23 cellular contexts compared by ENCODE assay signal in the genomic region with DNA sequence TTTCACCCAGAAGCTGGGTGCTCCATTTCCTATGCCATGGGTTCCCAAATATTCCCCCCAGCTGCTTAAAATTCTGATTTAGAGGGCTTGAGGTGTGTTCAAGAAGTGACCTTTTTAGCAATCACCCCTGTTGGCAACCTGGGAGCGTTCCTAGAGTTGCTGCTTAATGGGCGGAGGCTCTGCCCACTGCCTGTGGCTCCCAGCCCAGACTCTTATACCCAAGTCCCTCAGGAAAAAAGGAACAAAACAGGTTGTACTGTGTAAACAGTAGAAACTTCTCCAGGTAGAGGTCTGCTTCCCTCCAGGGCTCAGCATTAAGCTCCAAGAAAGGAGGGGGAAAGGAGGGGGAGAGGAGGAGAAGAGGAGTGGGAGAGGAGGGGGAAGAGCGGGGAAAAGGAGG. TPM values are rescaled to one million over a fixed set of nuclear protein-coding genes. Genes with fewer than 3 reads are reported as not detected.
DNase-seq lines count a peak whose midpoint lies in the region; ATAC-seq and TF ChIP-seq lines count a peak whose summit lies in the region.
"Had no signal": no experiment of that assay in that cellular context is flagged by ENCODE, and none has a peak within 500 bp of the region (broad histone marks: within the 10 kb centered on the region; RNA-seq: fewer than 3 reads in every experiment).

No MANE protein-coding gene starts in this region.

- no peak for TF ChIP-seq EP300 in stomach (IDR thresholded peaks at IDR 0.05)

- no peaks in the 10 kb centered on the region for H3K27me3 ChIP-seq in PC-9 (ENCODE audit: insufficient read depth, low read depth)
- no peaks in the 10 kb centered on the region for H3K27me3 ChIP-seq in lower lobe of right lung (ENCODE audit: low read depth)
- H3K27me3 ChIP-seq in stomach: no peaks in the 10 kb centered on the region
- H3K27me3 ChIP-seq: neutrophil, sigmoid colon had no signal

- no peaks in the 10 kb centered on the region for H4K20me1 ChIP-seq in PC-9 (ENCODE audit: insufficient read depth)

- no peaks in the 10 kb centered on the region for H3K9me2 ChIP-seq in PC-9 (ENCODE audit: insufficient read depth)

- TF ChIP-seq CTCF in PC-9 (conservative IDR thresholded peaks at IDR 0.05): no peak
- no peak for TF ChIP-seq CTCF in lower lobe of right lung (IDR thresholded peaks at IDR 0.05)
- TF ChIP-seq CTCF in stomach (IDR thresholded peaks at IDR 0.05): no peak
- no peak for TF ChIP-seq CTCF in RWPE1 (conservative IDR thresholded peaks at IDR 0.05; ENCODE audit: low read depth)

- ATAC-seq in lower lobe of right lung: peak; percentile 91 to 96
- ATAC-seq in HG02798 (IDR thresholded peaks at IDR 0.05; ENCODE audit: poor library complexity, unreplicated experiment): no peak
- ATAC-seq: naive thymus-derived CD4-positive, alpha-beta T cell had no signal

- TF ChIP-seq POLR2A in stomach (IDR thresholded peaks at IDR 0.05): no peak

- DNase-seq in DMS53 (lab: John Stamatoyannopoulos, UW) (peak; percentile 24), DMS53 treated with DMSO at 0.1 percent for 48 hours (lab: John Stamatoyannopoulos, UW; ENCODE audit: unreplicated experiment) (no peak), PC-9 (peak in 1 of 2 experiments; percentile 72), lower lobe of right lung (peak; percentile 77), stomach (peak; percentile 88), DMS 273 (lab: John Stamatoyannopoulos, UW; ENCODE audit: unreplicated experiment) (no peak), RWPE1 (ENCODE audit: low spot score) (no peak)
- DNase-seq: 8988T; activated CD4-positive, alpha-beta memory T cell treated with anti-CD3 and anti-CD28 coated beads, Interleukin-2, amount 10 ng/mL, durations not matched to agents 7 days and 5 days; activated CD4-positive, alpha-beta T cell treated with anti-CD3 and anti-CD28 coated beads for 1 hour; activated CD8-positive, alpha-beta memory T cell treated with anti-CD3 and anti-CD28 coated beads, Interleukin-2, amount 50 U/mL, for 4 hours; activated naive CD4-positive, alpha-beta T cell treated with anti-CD3 and anti-CD28 coated beads, Interleukin-2, amount 50 U/mL, for 16 hours; hippocampal formation; IMR-90; naive thymus-derived CD4-positive, alpha-beta T cell; NCI-H146; NCI-H82; sigmoid colon; stimulated activated CD4-positive, alpha-beta T cell treated with anti-CD3 and anti-CD28 coated beads, Interleukin-4, amount 100 ng/mL, for 1 hour had no signal

- peak overlapping the region; percentile 22 for H3K4me2 ChIP-seq in PC-9

- H3K36me3 ChIP-seq in PC-9 (ENCODE audit: low read depth) (no peaks in the 10 kb centered on the region), lower lobe of right lung (no peaks in the 10 kb centered on the region), stomach (no peaks in the 10 kb centered on the region)
- H3K36me3 ChIP-seq: neutrophil, sigmoid colon had no signal

- no TSS peak for BruUV-seq in PC-9 (replicated peaks; lab: Mats Ljungman, UMichigan)

- POLR2A ChIA-PET in PC-9 (lab: Charles Lee; ENCODE audit: unreplicated experiment) (interaction anchor here (0.6 kb wide), 2 partner anchors 9 to 1549 kb away, joined by 3 to 30 read pairs; partner anchors contain the start of gene WARS2), RWPE1 (lab: Yijun Ruan, JAX; ENCODE audit: low non-redundant PET) (interaction anchor here (0.6 kb wide), 1 partner anchor 819 kb away, joined by 5 read pairs; no protein-coding TSS in a partner anchor)

- WGBS in stomach, 5 donors: 26 to 55% (median 40%) methylated on average over 3 of the region's 3 CpGs

- H3K27ac ChIP-seq in PC-9: no peak overlapping the region
- no peak overlapping the region for H3K27ac ChIP-seq in lower lobe of right lung
- H3K27ac ChIP-seq in stomach: peak overlapping the region; percentile 54 to 89 (median 81)
- H3K27ac ChIP-seq in RWPE1: no peak overlapping the region
- H3K27ac ChIP-seq: neutrophil, sigmoid colon had no signal

- H3K9me3 ChIP-seq in PC-9 (ENCODE audit: insufficient read depth, low read depth): no peaks in the 10 kb centered on the region
- no peaks in the 10 kb centered on the region for H3K9me3 ChIP-seq in lower lobe of right lung
- no peaks in the 10 kb centered on the region for H3K9me3 ChIP-seq in stomach
- H3K9me3 ChIP-seq: Caco-2, neutrophil, sigmoid colon had no signal

- H3K4me3 ChIP-seq in PC-9: no peak overlapping the region
- H3K4me3 ChIP-seq in lower lobe of right lung: no peak overlapping the region
- H3K4me3 ChIP-seq in stomach: no peak overlapping the region
- H3K4me3 ChIP-seq: sigmoid colon had no signal

- peaks cover 10% of the 10 kb centered on the region; the same call in 1 of the 2 replicates for H3F3A ChIP-seq in PC-9 (ENCODE audit: insufficient read depth, low read depth)

- no peak overlapping the region for H2AFZ ChIP-seq in PC-9

- CTCF ChIA-PET in PC-9 (lab: Charles Lee) (interaction anchor here (0.7 to 1.3 kb wide), 3 partner anchors 12 to 530 kb away, joined by 3 to 8 read pairs (median 6); no protein-coding TSS in a partner anchor), RWPE1 (lab: Yijun Ruan, JAX) (interaction anchor here (0.6 to 1.3 kb wide), 4 partner anchors 10 to 168 kb away, joined by 3 to 5 read pairs (median 4); no protein-coding TSS in a partner anchor)

- intact Hi-C loops in PC-9 (cut with micrococcal nuclease; ENCODE audit: unreplicated experiment): no loop called here
- intact Hi-C loops in lower lobe of right lung (cut with DNase I): no loop called here
- intact Hi-C loops in stomach (cut with DNase I; ENCODE audit: low total_unique reads): no loop called here

- H3K79me2 ChIP-seq in PC-9 (ENCODE audit: low read depth): no peaks in the 10 kb centered on the region

- peaks cover 21% of the 10 kb centered on the region for H3K4me1 ChIP-seq in PC-9 (replicated peaks; ENCODE audit: insufficient read depth)
- H3K4me1 ChIP-seq in lower lobe of right lung: peaks cover 26% of the 10 kb centered on the region
- H3K4me1 ChIP-seq in stomach: peaks cover 29 to 44% (median 37%) of the 10 kb centered on the region in 4 donors
- H3K4me1 ChIP-seq: sigmoid colon had no signal

RNA-seq across cellular contexts. Expression of gene TENT5C, which starts 14.6 kb away (rescaled TPM):
- 3.9 and 4.3 TPM in 2 replicates for total RNA-seq in PC-9 (2021)
- total RNA-seq in lower lobe of right lung: 23.2 TPM
- total RNA-seq in stomach: 10 to 100 TPM in 4 of 5 donors, 1 to 10 TPM in 1; 9.0 to 28.1 (median 14.7) TPM
- polyA plus RNA-seq in stomach: 1 to 10 TPM; 6.0 to 9.5 (median 8.3) TPM
- total RNA-seq: LHCN-M2 had no signal

Comparison
In these comparisons a context has a peak if more than half of its experiments do, and no peak if none do; other contexts are left out.
1. DNase-seq: peak in DMS53 (single experiment), lower lobe of right lung (single experiment) and stomach (single experiment); none in DMS53 treated with DMSO at 0.1 percent for 48 hours (single experiment), DMS 273 (single experiment) and RWPE1 (single experiment).
2. H3K27ac ChIP-seq: peak in stomach (5 of 5); none in PC-9 (single experiment), lower lobe of right lung (single experiment) and RWPE1 (single experiment).